ENCODE assay signal across 20 cellular contexts in the genomic region with DNA sequence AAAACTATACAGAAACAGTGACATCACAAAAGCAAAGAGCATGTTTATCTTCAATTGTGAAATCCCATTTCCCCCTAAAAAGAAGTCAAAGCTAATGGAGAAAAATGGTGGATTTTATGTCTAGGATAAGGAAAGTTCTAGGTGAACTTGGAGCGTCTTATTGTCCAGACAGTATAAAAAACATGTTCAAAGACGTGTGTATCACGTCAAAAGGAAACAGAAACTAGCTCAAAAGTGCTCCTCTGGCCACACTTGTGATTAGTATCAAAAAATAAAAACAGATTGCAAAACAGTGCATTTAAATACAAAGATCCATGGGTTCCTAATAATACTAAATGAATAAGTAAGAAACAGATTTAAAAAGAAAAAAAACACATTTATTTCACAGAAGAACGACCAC.
DNase-seq lines count a peak whose midpoint lies in the region; ATAC-seq and TF ChIP-seq lines count a peak whose summit lies in the region.
"Had no signal": no experiment of that assay in that cellular context is flagged by ENCODE, and none has a peak within 500 bp of the region (broad histone marks: within the 10 kb centered on the region; RNA-seq: fewer than 3 reads in every experiment).

No MANE protein-coding gene starts in this region.

- H3K36me3 ChIP-seq in DND-41 (ENCODE audit: insufficient read depth, low read length) (no peaks in the 10 kb centered on the region), MM.1S (replicated peaks; ENCODE audit: insufficient read depth, low read length) (no peaks in the 10 kb centered on the region), neuronal stem cell (replicated peaks in 1 of 2; ENCODE audit: control insufficient read depth in 2 of 2, insufficient read depth in 2 of 2, low read length in 2 of 2) (no peaks in the 10 kb centered on the region)
- H3K36me3 ChIP-seq: BLaER1 had no signal

- H3K79me2 ChIP-seq in DND-41 (ENCODE audit: insufficient read depth, low read length) (no peaks in the 10 kb centered on the region), MM.1S (ENCODE audit: low read length) (no peaks in the 10 kb centered on the region)

- no peaks in the 10 kb centered on the region for H3K9me2 ChIP-seq in MM.1S (replicated peaks; ENCODE audit: insufficient read depth, low read length)

- H3K23ac ChIP-seq in neuronal stem cell (ENCODE audit: low read depth, low read length, poor library complexity) = no peak overlapping the region

- H3K27me3 ChIP-seq in DND-41 (ENCODE audit: insufficient read depth, low read length, poor library complexity) (no peaks in the 10 kb centered on the region), MM.1S (replicated peaks; ENCODE audit: insufficient read depth, low read length) (no peaks in the 10 kb centered on the region), neuronal stem cell (ENCODE audit: control insufficient read depth in 3 of 3, insufficient read depth in 3 of 3, low read depth in 1 of 3, low read length in 3 of 3) (no peaks in the 10 kb centered on the region)
- H3K27me3 ChIP-seq: BLaER1 had no signal

- peaks cover 7% of the 10 kb centered on the region for H3K9me3 ChIP-seq in DND-41 (ENCODE audit: insufficient read depth, low read length, severe bottlenecking)
- no peaks in the 10 kb centered on the region for H3K9me3 ChIP-seq in MM.1S (replicated peaks; ENCODE audit: insufficient read depth, low read length)
- H3K9me3 ChIP-seq in neuronal stem cell (replicated peaks in 1 of 2; ENCODE audit: control insufficient read depth in 2 of 2, insufficient read depth in 1 of 2, low read depth in 1 of 2, low read length in 2 of 2) = peaks cover 0 to 2% of the 10 kb centered on the region in 2 donors
- H3K9me3 ChIP-seq: Caco-2 had no signal

- H2BK120ac ChIP-seq in neuronal stem cell (ENCODE audit: low read depth, low read length) = no peak overlapping the region

- H4K8ac ChIP-seq in neuronal stem cell (ENCODE audit: low read depth, low read length) = no peak overlapping the region

- H3K4ac ChIP-seq in neuronal stem cell (ENCODE audit: low read length) = no peak overlapping the region

- H2AFZ ChIP-seq in DND-41 (ENCODE audit: low read depth, low read length) = peak overlapping the region; percentile 25; the same call in 1 of the 2 replicates
- peak overlapping the region; percentile 39; the same call in 1 of the 2 replicates for H2AFZ ChIP-seq in MM.1S (ENCODE audit: low read length)
- peak overlapping the region; percentile 27 for H2AFZ ChIP-seq in neuronal stem cell (ENCODE audit: low read length)
- H2AFZ ChIP-seq: GM23248 had no signal

- H4K91ac ChIP-seq in neuronal stem cell (ENCODE audit: low read depth, low read length, poor library complexity) = no peak overlapping the region

- TF ChIP-seq CTCF in DND-41 (IDR thresholded peaks at IDR 0.05; ENCODE audit: borderline replicate concordance, extremely low read depth, low read length, poor library complexity, severe bottlenecking) (no peak), MM.1S (IDR thresholded peaks at IDR 0.05; ENCODE audit: low read length) (no peak), choroid plexus epithelial cell (conservative IDR thresholded peaks at IDR 0.05; ENCODE audit: low read depth, low read length) (no peak)

- no peak for DNase-seq in DND-41
- DNase-seq in MM.1S = peak; percentile 35
- DNase-seq in choroid plexus epithelial cell (ENCODE audit: low read depth) = peak; percentile 12
- DNase-seq in neuronal stem cell (ENCODE audit: low spot score) = no peak
- DNase-seq in dermis blood vessel endothelial cell = no peak
- no peak for DNase-seq in KBM-7
- no peak for DNase-seq in NCI-H2029 treated with DMSO at 0.1 percent for 48 hours (lab: John Stamatoyannopoulos, UW)
- DNase-seq: Caco-2; CD4-positive, CD25-positive, alpha-beta regulatory T cell; CD8-positive, alpha-beta T cell; DMS153; EL; GDM1; GM23248; H7; HCEC 1CT had no signal

- H2BK15ac ChIP-seq in neuronal stem cell (ENCODE audit: low read length) = no peak overlapping the region

- H4K20me1 ChIP-seq in DND-41 (ENCODE audit: insufficient read depth, low read length) = no peaks in the 10 kb centered on the region
- H4K20me1 ChIP-seq in MM.1S (ENCODE audit: insufficient read depth, low read length) = no peaks in the 10 kb centered on the region
- H4K20me1 ChIP-seq: BLaER1 had no signal

- ATAC-seq in DND-41 (ENCODE audit: insufficient read depth, low read depth) = no peak
- ATAC-seq: CD8-positive, alpha-beta T cell; GM12878 had no signal

- H3K18ac ChIP-seq in neuronal stem cell (ENCODE audit: low read length) = no peak overlapping the region

- WGBS in neuronal stem cell (ENCODE audit: extremely low coverage in 2 of 2, insufficient read length in 2 of 2, insufficient replicate concordance in 1 of 2), 2 donors = no CpG with 5 or more reads among the region's 4 CpGs

- H2BK12ac ChIP-seq in neuronal stem cell (ENCODE audit: low read length) = no peak overlapping the region

- no peak overlapping the region for H3K4me2 ChIP-seq in DND-41 (ENCODE audit: insufficient read depth, low read length)
- peak overlapping the region; percentile 13; the same call in 1 of the 2 replicates for H3K4me2 ChIP-seq in MM.1S (ENCODE audit: low read depth, low read length)
- no peak overlapping the region for H3K4me2 ChIP-seq in neuronal stem cell (ENCODE audit: insufficient read depth, low read length, poor library complexity, severe bottlenecking)
- H3K4me2 ChIP-seq: BLaER1 had no signal

- H3K9ac ChIP-seq in DND-41 (ENCODE audit: low read depth, low read length) = no peak overlapping the region
- no peak overlapping the region; the same call in 1 of the 2 replicates for H3K9ac ChIP-seq in MM.1S (ENCODE audit: low read length)
- no peak overlapping the region for H3K9ac ChIP-seq in neuronal stem cell (ENCODE audit: low read depth, low read length, poor library complexity)
- H3K9ac ChIP-seq: BLaER1, GM23248 had no signal

- in situ Hi-C loops in KBM-7 (cut with MboI; ENCODE audit: low pct_unique_long_range_greater_than_20kb, low sequenced_read_pairs) = no loop called here

- no peak overlapping the region for H2BK5ac ChIP-seq in neuronal stem cell (ENCODE audit: low read length)

- H3K4me3 ChIP-seq in DND-41 (ENCODE audit: low read depth in 1 of 2, low read length in 2 of 2) = no peak overlapping the region
- H3K4me3 ChIP-seq in MM.1S (ENCODE audit: low read length) = 0 out of 2 replicates have a peak overlapping the region, but pooled peaks have one; percentile 2
- H3K4me3 ChIP-seq in choroid plexus epithelial cell (ENCODE audit: low read depth, low read length) = no peak overlapping the region
- H3K4me3 ChIP-seq in neuronal stem cell (ENCODE audit: low read length in 2 of 2) = no peak overlapping the region
- H3K4me3 ChIP-seq: BLaER1, GM12878, GM23248 had no signal

- no peaks in the 10 kb centered on the region for H3K79me1 ChIP-seq in neuronal stem cell (ENCODE audit: low read depth, low read length)

- no peak overlapping the region for H2AK5ac ChIP-seq in neuronal stem cell (ENCODE audit: low read depth, low read length)

- no peak overlapping the region for H3K14ac ChIP-seq in neuronal stem cell (ENCODE audit: low read length)

- H3K27ac ChIP-seq in DND-41 (ENCODE audit: low read length) (no peak overlapping the region), MM.1S (ENCODE audit: low read length) (no peak overlapping the region), neuronal stem cell (replicated peaks; ENCODE audit: low read length) (no peak overlapping the region)
- H3K27ac ChIP-seq: 22Rv1, BLaER1, C4-2B, GM23248 had no signal

- H3K4me1 ChIP-seq in DND-41 (ENCODE audit: insufficient read depth, low read length) = no peaks in the 10 kb centered on the region
- H3K4me1 ChIP-seq in MM.1S (ENCODE audit: low read length) = no peaks in the 10 kb centered on the region
- H3K4me1 ChIP-seq in neuronal stem cell (ENCODE audit: control insufficient read depth in 2 of 2, insufficient read depth in 1 of 2, low read depth in 1 of 2, low read length in 2 of 2) = no peaks in the 10 kb centered on the region
- H3K4me1 ChIP-seq: BLaER1, Caco-2 had no signal

- H3F3A ChIP-seq in MM.1S (ENCODE audit: insufficient read depth, low read length) = no peaks in the 10 kb centered on the region

Comparison
In these comparisons a context has a peak if more than half of its experiments do, and no peak if none do; other contexts are left out.
1. DNase-seq: peak in MM.1S (single experiment) and choroid plexus epithelial cell (single experiment); none in DND-41 (single experiment), neuronal stem cell (single experiment), dermis blood vessel endothelial cell (single experiment), KBM-7 (single experiment) and NCI-H2029 treated with DMSO at 0.1 percent for 48 hours (single experiment).
2. Peak in every context shown above with its lines, with median percentiles within 50 percentile points of each other: H2AFZ ChIP-seq.